27 cellular contexts compared by ENCODE assay signal in genomic region chr7:136637826-136638225, GRCh38.
DNase-seq lines count a peak whose midpoint lies in the region; ATAC-seq and TF ChIP-seq lines count a peak whose summit lies in the region.
"Had no signal": no experiment of that assay in that cellular context is flagged by ENCODE, and none has a peak within 500 bp of the region (broad histone marks: within the 10 kb centered on the region; RNA-seq: fewer than 3 reads in every experiment).

No MANE protein-coding gene starts in this region.

- no peaks in the 10 kb centered on the region for H3K36me3 ChIP-seq in adipocyte (ENCODE audit: control insufficient read depth, insufficient read depth, low read length, severe bottlenecking)
- no peaks in the 10 kb centered on the region for H3K36me3 ChIP-seq in prostate gland
- H3K36me3 ChIP-seq: BLaER1 treated with 17β-estradiol and CSF1 and Interleukin-3, amounts not matched to agents 10 nM and 100 nM; HAP-1; Peyer's patch; stomach; thyroid gland; vagina had no signal

- ATAC-seq in HG02884 (IDR thresholded peaks at IDR 0.05; ENCODE audit: unreplicated experiment) = no peak
- ATAC-seq: activated CD8-positive, alpha-beta T cell treated with anti-CD3 and anti-CD28 coated beads for 36 hours; sciatic nerve had no signal

- DNase-seq in H4 (ENCODE audit: low spot score) (peak; percentile 30), adipocyte (ENCODE audit: low read depth) (peak; percentile 41), iPS-NIHi11 (ENCODE audit: low spot score) (peak; percentile 10), prostate gland (ENCODE audit: low spot score) (no peak), NCI-H1417 (lab: John Stamatoyannopoulos, UW) (no peak)
- no peak for DNase-seq in central memory CD4-positive, alpha-beta T cell
- DNase-seq: activated CD8-positive, alpha-beta memory T cell treated with anti-CD3 and anti-CD28 coated beads, Interleukin-2, amount 50 U/mL, for 48 hours; activated CD8-positive, alpha-beta T cell treated with anti-CD3 and anti-CD28 coated beads for 36 hours; activated naive CD4-positive, alpha-beta T cell treated with anti-CD3 and anti-CD28 coated beads, Interleukin-2, amount 10 ng/mL, durations not matched to agents 7 days and 5 days; DMS153; GDM1; naive B cell; NCI-H1092; NCI-H1694 treated with DMSO at 0.1 percent for 48 hours; NCI-H446 treated with DMSO at 0.1 percent for 48 hours; NCI-H774; Peyer's patch; SHP77 treated with DMSO at 0.1 percent for 48 hours; stimulated activated CD4-positive, alpha-beta T cell treated with anti-CD3 and anti-CD28 coated beads, Interleukin-12 subunit alpha, Interleukin-12 subunit beta, amount 100 ng/mL, for 4 hours; stimulated activated CD4-positive, alpha-beta T cell treated with anti-CD3 and anti-CD28 coated beads, Interleukin-4, amount 100 ng/mL, for 1 hour; stomach; thyroid gland had no signal

- H3K27me3 ChIP-seq in adipocyte (replicated peaks; ENCODE audit: control insufficient read depth, insufficient read depth, low read length) = no peaks in the 10 kb centered on the region
- no peaks in the 10 kb centered on the region for H3K27me3 ChIP-seq in prostate gland (replicated peaks; ENCODE audit: insufficient read depth)
- H3K27me3 ChIP-seq: BLaER1 treated with 17β-estradiol and CSF1 and Interleukin-3, amounts not matched to agents 10 nM and 100 nM; Peyer's patch; stomach; thyroid gland; vagina had no signal

- WGBS in prostate gland = 71% methylated on average over 1 of the region's 1 CpG

- intact Hi-C loops in prostate gland (cut with DNase I) = no loop called here

- no peak for TF ChIP-seq POLR2A in prostate gland (IDR thresholded peaks at IDR 0.05)

- no peak overlapping the region for H3K9ac ChIP-seq in adipocyte (ENCODE audit: low read length)
- H3K9ac ChIP-seq: BLaER1 treated with 17β-estradiol and CSF1 and Interleukin-3, amounts not matched to agents 10 nM and 100 nM had no signal

- H3K9me3 ChIP-seq in adipocyte (ENCODE audit: control insufficient read depth, low read length) = no peaks in the 10 kb centered on the region
- H3K9me3 ChIP-seq in prostate gland = no peaks in the 10 kb centered on the region
- H3K9me3 ChIP-seq: BLaER1 treated with 17β-estradiol and CSF1 and Interleukin-3, amounts not matched to agents 10 nM and 100 nM; HAP-1; Peyer's patch; stomach; thyroid gland; vagina had no signal

- H3K4me3 ChIP-seq in adipocyte (ENCODE audit: low read length) (no peak overlapping the region), prostate gland (no peak overlapping the region)
- H3K4me3 ChIP-seq: BLaER1 treated with 17β-estradiol and CSF1 and Interleukin-3, amounts not matched to agents 10 nM and 100 nM; HAP-1; Peyer's patch; stomach; thyroid gland; vagina had no signal

- no peak overlapping the region for H3K27ac ChIP-seq in prostate gland
- H3K27ac ChIP-seq: BLaER1 treated with 17β-estradiol and CSF1 and Interleukin-3, amounts not matched to agents 10 nM and 100 nM; Peyer's patch; stomach; thyroid gland; vagina had no signal

- TF ChIP-seq CTCF in prostate gland (IDR thresholded peaks at IDR 0.05) = no peak

- H3K4me1 ChIP-seq in adipocyte (ENCODE audit: control insufficient read depth, insufficient read depth, low read length) (peaks cover 4% of the 10 kb centered on the region), prostate gland (replicated peaks) (no peaks in the 10 kb centered on the region)
- H3K4me1 ChIP-seq: BLaER1 treated with 17β-estradiol and CSF1 and Interleukin-3, amounts not matched to agents 10 nM and 100 nM; HAP-1; Peyer's patch; stomach; thyroid gland; vagina had no signal

Comparison
In these comparisons a context has a peak if more than half of its experiments do, and no peak if none do; other contexts are left out.
1. DNase-seq: peak in H4 (single experiment), adipocyte (single experiment) and iPS-NIHi11 (single experiment); none in prostate gland (single experiment), NCI-H1417 (0 of 3) and central memory CD4-positive, alpha-beta T cell (single experiment).